35 cellular contexts compared by ENCODE assay signal in genomic region chr2:10014418-10015190, GRCh38. TPM values are rescaled to one million over a fixed set of nuclear protein-coding genes. Genes with fewer than 3 reads are reported as not detected.
DNase-seq lines count a peak whose midpoint lies in the region; ATAC-seq and TF ChIP-seq lines count a peak whose summit lies in the region.
"Had no signal": no experiment of that assay in that cellular context is flagged by ENCODE, and none has a peak within 500 bp of the region (broad histone marks: within the 10 kb centered on the region; RNA-seq: fewer than 3 reads in every experiment).

No MANE protein-coding gene starts in this region.

- no peak overlapping the region for H3K9ac ChIP-seq in IMR-90 (ENCODE audit: low read depth, low read length)
- H3K9ac ChIP-seq: KMS-11 had no signal

- no peak overlapping the region for H2AK9ac ChIP-seq in IMR-90 (replicated peaks; ENCODE audit: low read depth, low read length, poor library complexity)

- no peak overlapping the region for H3K4ac ChIP-seq in IMR-90 (ENCODE audit: low read depth, low read length)

- H3K18ac ChIP-seq in IMR-90 (ENCODE audit: low read depth, low read length) = no peak overlapping the region

- H2BK15ac ChIP-seq in IMR-90 (ENCODE audit: low read depth, low read length) = no peak overlapping the region

- no peak for TF ChIP-seq RAD21 in IMR-90 (IDR thresholded peaks at IDR 0.05; ENCODE audit: low read length)

- CTCF ChIA-PET in IMR-90 (lab: Yijun Ruan, JAX) = no interaction called here

- no peaks in the 10 kb centered on the region for H3K36me3 ChIP-seq in IMR-90 (ENCODE audit: control insufficient read depth, insufficient read depth, low read length)
- no peaks in the 10 kb centered on the region for H3K36me3 ChIP-seq in spleen
- H3K36me3 ChIP-seq: heart left ventricle, Peyer's patch, tibial nerve, WERI-Rb-1 had no signal

- H4K5ac ChIP-seq in IMR-90 (ENCODE audit: low read depth, low read length) = no peak overlapping the region

- no peak overlapping the region for H2AFZ ChIP-seq in IMR-90 (replicated peaks; ENCODE audit: low read length, poor library complexity)
- H2AFZ ChIP-seq: GM23338 had no signal

- H3K4me1 ChIP-seq in IMR-90 (ENCODE audit: control insufficient read depth, insufficient read depth, low read length) = peaks cover 11% of the 10 kb centered on the region
- peaks cover 6% of the 10 kb centered on the region for H3K4me1 ChIP-seq in foreskin keratinocyte
- H3K4me1 ChIP-seq in spleen = peaks cover 0 to 22% (median 11%) of the 10 kb centered on the region in 6 donors

- H3K27me3 ChIP-seq in IMR-90 (ENCODE audit: control insufficient read depth, insufficient read depth, low read length) (peaks cover 3% of the 10 kb centered on the region; the same call in 1 of the 2 replicates), foreskin keratinocyte (no peaks in the 10 kb centered on the region), spleen (replicated peaks in 1 of 7) (peaks cover 0 to 3% (median 0%) of the 10 kb centered on the region in 7 donors)
- H3K27me3 ChIP-seq: heart left ventricle, Peyer's patch, tibial nerve had no signal

- in situ Hi-C loops in IMR-90 (cut with MboI; ENCODE audit: low sequenced_read_pairs) = no loop called here

- H3K9me3 ChIP-seq in IMR-90 (ENCODE audit: control insufficient read depth, insufficient read depth, low read length) = peaks cover 5% of the 10 kb centered on the region
- peaks cover 0 to 14% (median 5%) of the 10 kb centered on the region in 8 donors for H3K9me3 ChIP-seq in spleen
- H3K9me3 ChIP-seq: Peyer's patch had no signal

- no peak overlapping the region for H3K23ac ChIP-seq in IMR-90 (ENCODE audit: low read depth, low read length)

- WGBS in IMR-90 (ENCODE audit: extremely low coverage in 2 of 2, insufficient read length in 1 of 2), 2 experiments = 92% methylated on average over 19 of the region's 42 CpGs; no CpG with 5 or more reads in 1 of the 2 experiments
- 94 to 97% (median 95%) methylated on average over 42 of the region's 42 CpGs for WGBS in spleen, 5 donors

- H2BK5ac ChIP-seq in IMR-90 (ENCODE audit: low read depth, low read length, poor library complexity, severe bottlenecking) = no peak overlapping the region

- no peaks in the 10 kb centered on the region for H3K79me1 ChIP-seq in IMR-90 (ENCODE audit: low read depth in 1 of 2, low read length in 2 of 2)

- H3K14ac ChIP-seq in IMR-90 (replicated peaks; ENCODE audit: low read depth, low read length) = no peak overlapping the region

- intact Hi-C loops in IMR-90 (cut with micrococcal nuclease) (no loop called here), spleen (cut with DNase I; ENCODE audit: low total_unique reads) (no loop called here)

- TF ChIP-seq POLR2A in IMR-90 (IDR thresholded peaks at IDR 0.05; ENCODE audit: low read depth, low read length) = no peak
- TF ChIP-seq POLR2A in spleen (IDR thresholded peaks at IDR 0.05) = no peak

- H3K9me1 ChIP-seq in IMR-90 (ENCODE audit: insufficient read depth, low read length) = peaks cover 10% of the 10 kb centered on the region

- no peak overlapping the region for H2BK20ac ChIP-seq in IMR-90 (ENCODE audit: low read depth, low read length)

- H2AK5ac ChIP-seq in IMR-90 (ENCODE audit: low read depth, low read length) = peak overlapping the region; percentile 33; the same call in 1 of the 2 replicates

- BruUV-seq in IMR-90 (replicated peaks; lab: Mats Ljungman, UMichigan) = no TSS peak

- ATAC-seq in IMR-90 (ENCODE audit: low read depth) = no peak
- ATAC-seq in foreskin keratinocyte = peak; percentile 83
- no peak for ATAC-seq in left lobe of liver
- ATAC-seq in GM19324 (IDR thresholded peaks at IDR 0.05; ENCODE audit: low FRiP score, unreplicated experiment) = no peak
- ATAC-seq: activated CD8-positive, alpha-beta T cell treated with anti-CD3 and anti-CD28 coated beads, Interleukin-2, amount 10 ng/mL, durations not matched to agents 7 days and 5 days; activated T-helper 17 cell treated with anti-CD3 and anti-CD28 coated beads, Interleukin-2, amount 50 U/mL, for 72 hours; GM23338; heart left ventricle; natural killer cell had no signal

- H4K8ac ChIP-seq in IMR-90 (ENCODE audit: low read depth in 2 of 2, low read length in 2 of 2) = no peak overlapping the region

- H2BK120ac ChIP-seq in IMR-90 (ENCODE audit: low read depth, low read length) = no peak overlapping the region

- POLR2A ChIA-PET in IMR-90 (lab: Charles Lee; ENCODE audit: unreplicated experiment) = no interaction called here

- dilution Hi-C loops in IMR-90 (cut with HindIII; ENCODE audit: low sequenced_read_pairs, unreplicated experiment) = no loop called here

- H4K20me1 ChIP-seq in IMR-90 (ENCODE audit: insufficient read depth, low read length) = no peaks in the 10 kb centered on the region

- H3K56ac ChIP-seq in IMR-90 (ENCODE audit: extremely low read depth, insufficient read depth, low read length) = no peak overlapping the region

- no peak overlapping the region for H3K4me2 ChIP-seq in IMR-90 (ENCODE audit: low read depth, low read length)
- H3K4me2 ChIP-seq: GM23338, KMS-11 had no signal

- DNase-seq in IMR-90 (no peak), SW480 (ENCODE audit: low spot score) (peak; percentile 78), foreskin keratinocyte (peak; percentile 78 to 85), spleen (peak; percentile 35), left lobe of liver (ENCODE audit: low spot score) (no peak), DMS53 treated with DMSO at 0.1 percent for 48 hours (lab: John Stamatoyannopoulos, UW; ENCODE audit: unreplicated experiment) (no peak)
- DNase-seq: activated CD4-positive, alpha-beta T cell treated with anti-CD3 and anti-CD28 coated beads for 4 hours; activated CD8-positive, alpha-beta T cell treated with anti-CD3 and anti-CD28 coated beads, Interleukin-2, amount 10 ng/mL, durations not matched to agents 7 days and 5 days; activated naive CD4-positive, alpha-beta T cell treated with anti-CD3 and anti-CD28 coated beads, Interleukin-2, amount 50 U/mL, for 16 hours; amygdala; C1 segment of cervical spinal cord; COR-L47; DMS53; effector CD4-positive, alpha-beta T cell; foreskin fibroblast; natural killer cell; NCI-H1417; NCI-H2107; NCI-H446; NCI-H748 treated with DMSO at 0.1 percent for 48 hours; occipital lobe; SIG-M5; stimulated activated CD4-positive, alpha-beta T cell treated with anti-CD3 and anti-CD28 coated beads, Interleukin-15, amount 100 ng/mL, for 24 hours; stimulated activated CD4-positive, alpha-beta T cell treated with anti-CD3 and anti-CD28 coated beads, Interleukin-4, amount 100 ng/mL, for 4 hours; T-helper 9 cell; WERI-Rb-1 had no signal

- H3K27ac ChIP-seq in IMR-90 (ENCODE audit: insufficient read depth, low read length) = no peak overlapping the region
- H3K27ac ChIP-seq in foreskin keratinocyte = no peak overlapping the region
- no peak overlapping the region for H3K27ac ChIP-seq in spleen
- H3K27ac ChIP-seq: heart left ventricle, HL-60, KMS-11, Peyer's patch, tibial nerve, WERI-Rb-1 had no signal

- no peak for TF ChIP-seq CTCF in IMR-90 (conservative IDR thresholded peaks at IDR 0.05; ENCODE audit: low read depth, low read length)
- TF ChIP-seq CTCF in foreskin keratinocyte (conservative IDR thresholded peaks at IDR 0.05) = no peak
- TF ChIP-seq CTCF in spleen (IDR thresholded peaks at IDR 0.05 in 8 of 11, conservative IDR thresholded peaks at IDR 0.05 in 3 of 11) = no peak

- H3K4me3 ChIP-seq in IMR-90 (ENCODE audit: insufficient read depth, low read depth, low read length) = no peak overlapping the region
- H3K4me3 ChIP-seq in spleen = no peak overlapping the region
- H3K4me3 ChIP-seq: GM23338, heart left ventricle, lung, Peyer's patch, tibial nerve had no signal

- no peak overlapping the region for H4K91ac ChIP-seq in IMR-90 (ENCODE audit: insufficient read depth, low read depth, low read length)

TF ChIP-seq in IMR-90, 13 proteins besides CTCF, POLR2A, EP300 and RAD21:
- TF ChIP-seq BHLHE40 (IDR thresholded peaks at IDR 0.05; ENCODE audit: low read depth, low read length) (no peak), MXI1 (IDR thresholded peaks at IDR 0.05; ENCODE audit: borderline replicate concordance, low read depth, low read length) (no peak)
TF ChIP-seq in IMR-90: peak in this region for 0.

RNA-seq across cellular contexts. Expression of gene KLF11, which starts 28.7 kb away (rescaled TPM):
- total RNA-seq in IMR-90 (2012; rRNA removed) (2.0 and 2.2 TPM in 2 replicates), foreskin keratinocyte (4.7 and 6.0 TPM in 2 replicates), spleen (10 to 100 TPM; 18.3 to 46.1 (median 33.5) TPM), left lobe of liver (12.2 TPM)
- polyA plus RNA-seq in IMR-90 (2012; rRNA removed) (2.4 and 2.5 TPM in 2 replicates), foreskin keratinocyte (1.9 and 2.1 TPM in 2 replicates), spleen (10 to 100 TPM in 1 of 3 donors, 1 to 10 TPM in 2; 5.4 to 13.3 (median 8.0) TPM)
- polyA plus RNA-seq in IMR-90 (2012; cell fraction: cytosol; rRNA removed) = 2.4 TPM in 2 replicates
- 2.3 and 3.4 TPM in 2 replicates for polyA plus RNA-seq in IMR-90 (2012; cell fraction: nucleus; rRNA removed; ENCODE audit: low replicate concordance)

Comparison
In these comparisons a context has a peak if more than half of its experiments do, and no peak if none do; other contexts are left out.
1. DNase-seq: peak in SW480 (single experiment), foreskin keratinocyte (2 of 2) and spleen (single experiment); none in IMR-90 (single experiment), left lobe of liver (single experiment) and DMS53 treated with DMSO at 0.1 percent for 48 hours (single experiment).